In the genomic region with DNA sequence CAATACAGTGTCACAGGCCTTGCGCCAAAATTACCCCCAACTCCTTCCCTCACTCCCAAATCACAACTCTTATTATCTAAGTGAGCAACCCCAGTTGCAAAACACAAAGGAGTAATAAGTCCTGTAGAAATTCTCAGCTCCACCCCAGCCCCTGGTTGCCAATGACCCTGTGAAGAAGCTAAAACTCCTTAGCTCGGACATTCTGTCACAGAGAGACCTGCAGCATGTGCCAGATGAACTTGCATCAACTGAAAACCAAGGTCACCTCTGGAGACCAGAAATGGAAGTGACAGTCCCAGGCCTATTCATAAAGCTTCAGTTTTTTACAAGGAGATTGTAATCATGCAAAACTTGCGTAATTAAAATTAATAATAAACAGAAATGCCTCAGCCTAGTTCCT, we compare ENCODE assay signal across 18 cellular contexts. TPM values are rescaled to one million over a fixed set of nuclear protein-coding genes. Genes with fewer than 3 reads are reported as not detected.
"Had no signal": no experiment of that assay in that cellular context is flagged by ENCODE, and none has a peak within 500 bp of the region (broad histone marks: within the 10 kb centered on the region; RNA-seq: fewer than 3 reads in every experiment).

No MANE protein-coding gene starts in this region.

- H3K9me3 Mint-ChIP-seq: activated CD8-positive, alpha-beta T cell treated with anti-CD3 and anti-CD28 coated beads for 36 hours; activated T-helper 1 cell treated with anti-CD3 and anti-CD28 coated beads, Interleukin-12 subunit alpha, Interleukin-12 subunit beta, Interleukin-2, Interleukin-4 antibody, amounts not matched to agents 30 ng/mL and 10 ng/mL and 1 ng/mL, durations not matched to agents 14 hours and 24 hours and 36 hours; memory B cell; nephron progenitor cell; stimulated activated effector memory CD8-positive, alpha-beta T cell treated with anti-CD3 and anti-CD28 coated beads, Interleukin-12 subunit alpha, Interleukin-12 subunit beta, amount 100 ng/mL, for 72 hours had no signal

- H3K4me1 Mint-ChIP-seq: memory B cell; stimulated activated effector memory CD8-positive, alpha-beta T cell treated with anti-CD3 and anti-CD28 coated beads, Interleukin-12 subunit alpha, Interleukin-12 subunit beta, amount 100 ng/mL, for 72 hours had no signal

- FAIRE-seq: astrocyte, small intestine had no signal

- H3K4me3 Mint-ChIP-seq: activated CD8-positive, alpha-beta T cell treated with anti-CD3 and anti-CD28 coated beads for 36 hours; activated T-helper 1 cell treated with anti-CD3 and anti-CD28 coated beads, Interleukin-12 subunit alpha, Interleukin-12 subunit beta, Interleukin-2, Interleukin-4 antibody, amounts not matched to agents 30 ng/mL and 10 ng/mL and 1 ng/mL, durations not matched to agents 14 hours and 24 hours and 36 hours; memory B cell; nephron progenitor cell; stimulated activated effector memory CD8-positive, alpha-beta T cell treated with anti-CD3 and anti-CD28 coated beads, Interleukin-12 subunit alpha, Interleukin-12 subunit beta, amount 100 ng/mL, for 72 hours had no signal

- H3K27ac Mint-ChIP-seq: activated CD8-positive, alpha-beta T cell treated with anti-CD3 and anti-CD28 coated beads for 36 hours; activated T-helper 1 cell treated with anti-CD3 and anti-CD28 coated beads, Interleukin-12 subunit alpha, Interleukin-12 subunit beta, Interleukin-2, Interleukin-4 antibody, amounts not matched to agents 30 ng/mL and 10 ng/mL and 1 ng/mL, durations not matched to agents 14 hours and 24 hours and 36 hours; memory B cell; nephron progenitor cell; stimulated activated effector memory CD8-positive, alpha-beta T cell treated with anti-CD3 and anti-CD28 coated beads, Interleukin-12 subunit alpha, Interleukin-12 subunit beta, amount 100 ng/mL, for 72 hours had no signal

- ATAC-seq: activated CD8-positive, alpha-beta T cell treated with anti-CD3 and anti-CD28 coated beads for 36 hours; stimulated activated effector memory CD8-positive, alpha-beta T cell treated with anti-CD3 and anti-CD28 coated beads, Interleukin-12 subunit alpha, Interleukin-12 subunit beta, amount 100 ng/mL, for 72 hours had no signal

- H3K9me3 ChIP-seq: transverse colon had no signal

- H3K27ac ChIP-seq: epithelial cell of prostate, transverse colon, WERI-Rb-1 had no signal

- H3K36me3 Mint-ChIP-seq: memory B cell; stimulated activated effector memory CD8-positive, alpha-beta T cell treated with anti-CD3 and anti-CD28 coated beads, Interleukin-12 subunit alpha, Interleukin-12 subunit beta, amount 100 ng/mL, for 72 hours had no signal

- H3K27me3 Mint-ChIP-seq: activated CD8-positive, alpha-beta T cell treated with anti-CD3 and anti-CD28 coated beads for 36 hours had no signal

- H3K36me3 ChIP-seq: transverse colon, WERI-Rb-1 had no signal

- DNase-seq: activated CD4-positive, alpha-beta T cell treated with anti-CD3 and anti-CD28 coated beads for 4 hours; activated CD8-positive, alpha-beta memory T cell treated with anti-CD3 and anti-CD28 coated beads, Interleukin-2, amount 50 U/mL, for 48 hours; activated CD8-positive, alpha-beta T cell treated with anti-CD3 and anti-CD28 coated beads for 36 hours; activated naive CD4-positive, alpha-beta T cell; caudate nucleus; effector memory CD4-positive, alpha-beta T cell; hypothalamus; nephron progenitor cell; retina; small intestine; T1000; transverse colon; WERI-Rb-1 had no signal

- H3K27me3 ChIP-seq: transverse colon had no signal

- H3K4me3 ChIP-seq: transverse colon had no signal

RNA-seq across cellular contexts. Expression of a gene that starts 55.2 kb away (rescaled TPM):
- total RNA-seq: activated CD8-positive, alpha-beta T cell treated with anti-CD3 and anti-CD28 coated beads for 36 hours had no signal
